In genomic region chr11:57493507-57494503, GRCh38 we compare ENCODE assay signal across 9 cellular contexts. TPM values are rescaled to one million over a fixed set of nuclear protein-coding genes. Genes with fewer than 3 reads are reported as not detected.
DNase-seq lines count a peak whose midpoint lies in the region; ATAC-seq and TF ChIP-seq lines count a peak whose summit lies in the region.
"Had no signal": no experiment of that assay in that cellular context is flagged by ENCODE, and none has a peak within 500 bp of the region (broad histone marks: within the 10 kb centered on the region; RNA-seq: fewer than 3 reads in every experiment).

No MANE protein-coding gene starts in this region.

- H3K27ac ChIP-seq in PC-9 (peak overlapping the region; percentile 79), heart left ventricle (no peak overlapping the region), spleen (no peak overlapping the region)

- peak overlapping the region; percentile 67 for H2AFZ ChIP-seq in PC-9

- H3K9me3 ChIP-seq in PC-9 (ENCODE audit: insufficient read depth, low read depth) (no peaks in the 10 kb centered on the region), heart left ventricle (no peaks in the 10 kb centered on the region), spleen (no peaks in the 10 kb centered on the region)

- no peak overlapping the region for H3K4me3 ChIP-seq in PC-9
- no peak overlapping the region for H3K4me3 ChIP-seq in heart left ventricle
- H3K4me3 ChIP-seq in spleen, result no peak overlapping the region

- ATAC-seq in HG03095 (IDR thresholded peaks at IDR 0.05; ENCODE audit: unreplicated experiment), result peak; percentile 82
- ATAC-seq in heart left ventricle, result peak; percentile 52 to 65 (median 62)

- TF ChIP-seq POLR2A in heart left ventricle (IDR thresholded peaks at IDR 0.05) (no peak), spleen (IDR thresholded peaks at IDR 0.05) (no peak)

- H3K27me3 ChIP-seq in PC-9 (ENCODE audit: insufficient read depth, low read depth), result no peaks in the 10 kb centered on the region
- no peaks in the 10 kb centered on the region for H3K27me3 ChIP-seq in heart left ventricle
- H3K27me3 ChIP-seq in spleen (replicated peaks in 1 of 7), result no peaks in the 10 kb centered on the region

- WGBS in heart left ventricle, 4 donors, result 65 to 79% (median 75%) methylated on average over 8 to 15 of the region's 15 CpGs
- 74 to 90% (median 79%) methylated on average over 5 to 15 of the region's 15 CpGs for WGBS in spleen, 5 donors

- TSS peak; percentile 97 for BruUV-seq in PC-9 (replicated peaks; lab: Mats Ljungman, UMichigan)

- no peaks in the 10 kb centered on the region for H3K79me2 ChIP-seq in PC-9 (ENCODE audit: low read depth)

- intact Hi-C loops in PC-9 (cut with micrococcal nuclease; ENCODE audit: unreplicated experiment) (loop anchor here (1.0 to 5.0 kb wide), 4 partner anchors 33 to 147 kb away; partner anchors contain the start of gene SLC43A3), heart left ventricle (cut with DNase I) (loop anchor here in 9 of 10 donors (1.0 to 10.0 kb wide), 4 partner anchors 33 to 151 kb away; partner anchors contain the start of gene YPEL4 (in 1 of the 9)), spleen (cut with DNase I; ENCODE audit: low total_unique reads) (loop anchor here (5.0 kb wide), 1 partner anchor 33 kb away; no protein-coding TSS in a partner anchor)

- TF ChIP-seq CTCF in PC-9 (conservative IDR thresholded peaks at IDR 0.05), result peak; percentile 99
- peak; percentile 76 to 92 (median 88) for TF ChIP-seq CTCF in heart left ventricle (IDR thresholded peaks at IDR 0.05)
- peak; percentile 72 to 94 (median 87) for TF ChIP-seq CTCF in spleen (IDR thresholded peaks at IDR 0.05 in 8 of 11, conservative IDR thresholded peaks at IDR 0.05 in 3 of 11)

- H3K4me1 ChIP-seq in PC-9 (replicated peaks; ENCODE audit: insufficient read depth), result peaks cover 30% of the 10 kb centered on the region
- H3K4me1 ChIP-seq in heart left ventricle, result peaks cover 0 to 5% (median 3%) of the 10 kb centered on the region in 12 donors
- peaks cover 0 to 17% (median 9%) of the 10 kb centered on the region in 6 donors for H3K4me1 ChIP-seq in spleen

- H4K20me1 ChIP-seq in PC-9 (ENCODE audit: insufficient read depth), result no peaks in the 10 kb centered on the region

- H3K4me2 ChIP-seq in PC-9, result peak overlapping the region; percentile 41

- 0 out of 2 replicates have a peak, but pooled peaks cover 5% of the 10 kb centered on the region for H3F3A ChIP-seq in PC-9 (ENCODE audit: insufficient read depth, low read depth)

- POLR2A ChIA-PET in PC-9 (lab: Charles Lee; ENCODE audit: unreplicated experiment), result interaction anchor here (0.6 kb wide), 1 partner anchor 147 kb away, joined by 3 read pairs; no protein-coding TSS in a partner anchor

- H3K9me2 ChIP-seq in PC-9 (ENCODE audit: insufficient read depth), result no peaks in the 10 kb centered on the region

- DNase-seq in DMS79 treated with DMSO at 0.1 percent for 48 hours (lab: John Stamatoyannopoulos, UW), result peak; percentile 26
- DNase-seq in DMS79 (lab: John Stamatoyannopoulos, UW), result no peak
- DNase-seq in PC-9, result peak; percentile 76 to 84
- DNase-seq in activated effector memory CD4-positive, alpha-beta T cell treated with Interleukin-2 at 50 U/mL for 16 hours, result peak; percentile 62
- peak; percentile 39 to 81 (median 53) for DNase-seq in heart left ventricle
- peak; percentile 90 for DNase-seq in spleen
- no peak for DNase-seq in hepatic stellate cell (ENCODE audit: low spot score)

- H3K36me3 ChIP-seq in PC-9 (ENCODE audit: low read depth), result no peaks in the 10 kb centered on the region
- peaks cover 0 to 35% (median 12%) of the 10 kb centered on the region in 9 donors for H3K36me3 ChIP-seq in heart left ventricle
- peaks cover 0 to 63% (median 6%) of the 10 kb centered on the region in 6 donors for H3K36me3 ChIP-seq in spleen

- CTCF ChIA-PET in PC-9 (lab: Charles Lee), result interaction anchor here (0.5 to 2.7 kb wide), 22 partner anchors 8 to 1648 kb away, joined by 3 to 48 read pairs (median 6); partner anchors contain the start of genes RTN4RL2, SLC43A3, TIMM10 and UBE2L6

RNA-seq across cellular contexts. Expression of gene SLC43A1, which starts 21.7 kb away (rescaled TPM):
- total RNA-seq in PC-9 (2021) (3.2 and 4.0 TPM in 2 replicates), heart left ventricle (10 to 100 TPM in 1 of 9 donors, 1 to 10 TPM in 8; 2.7 to 12.3 (median 5.4) TPM), spleen (10 to 100 TPM in 5 of 7 donors, 1 to 10 TPM in 2; 7.0 to 16.1 (median 13.0) TPM)
- polyA plus RNA-seq in heart left ventricle (1 to 10 TPM; 6.6 TPM), spleen (1 to 10 TPM; 6.2 to 8.4 (median 6.4) TPM)

RNA-seq across cellular contexts. Expression of gene RTN4RL2, which starts 33.5 kb away (rescaled TPM):
- total RNA-seq in PC-9 (2021), result 3.4 and 4.6 TPM in 2 replicates
- 1 to 10 TPM in 5 of 9 donors, under 1 TPM in 4; 0.58 to 2.1 (median 1.1) TPM for total RNA-seq in heart left ventricle
- polyA plus RNA-seq in heart left ventricle, result 1 to 10 TPM; 1.0 to 1.1 TPM
- total RNA-seq in spleen, result 1 to 10 TPM in 1 of 7 donors, under 1 TPM in 6; 0.37 to 2.0 (median 0.49) TPM
- polyA plus RNA-seq in spleen, result under 1 TPM; 0.15 to 0.73 (median 0.29) TPM

RNA-seq across cellular contexts. Expression of gene TIMM10, which starts 36.7 kb away (rescaled TPM):
- total RNA-seq in PC-9 (2021) (90.2 and 94.7 TPM in 2 replicates), heart left ventricle (10 to 100 TPM; 36.6 to 81.5 (median 46.4) TPM), spleen (10 to 100 TPM; 28.1 to 58.7 (median 39.0) TPM)
- polyA plus RNA-seq in heart left ventricle (100 to 1,000 TPM in 1 of 2 donors, 10 to 100 TPM in 1; 42.0 to 135 TPM), spleen (10 to 100 TPM; 38.7 to 57.4 (median 56.1) TPM)

RNA-seq across cellular contexts. Expression of gene SMTNL1, which starts 43.6 kb away (rescaled TPM):
- not detected in 2 replicates for total RNA-seq in PC-9 (2021)
- total RNA-seq in heart left ventricle, result not detected
- not detected for polyA plus RNA-seq in heart left ventricle
- not detected for total RNA-seq in spleen
- not detected for polyA plus RNA-seq in spleen
- total RNA-seq: lower leg skin had no signal

Comparison
In these comparisons a context has a peak if more than half of its experiments do, and no peak if none do; other contexts are left out.
1. DNase-seq: peak in DMS79 treated with DMSO at 0.1 percent for 48 hours (single experiment), PC-9 (2 of 2), activated effector memory CD4-positive, alpha-beta T cell treated with Interleukin-2 at 50 U/mL for 16 hours (single experiment), heart left ventricle (5 of 5) and spleen (single experiment); none in DMS79 (single experiment) and hepatic stellate cell (single experiment).
2. Peak in every context shown above with its lines, with median percentiles within 50 percentile points of each other: CTCF ChIP-seq.